In genomic region chr10:53233759-53234158, GRCh38 we compare ENCODE assay signal across 14 cellular contexts.
DNase-seq lines count a peak whose midpoint lies in the region; ATAC-seq and TF ChIP-seq lines count a peak whose summit lies in the region.
"Had no signal": no experiment of that assay in that cellular context is flagged by ENCODE, and none has a peak within 500 bp of the region (broad histone marks: within the 10 kb centered on the region; RNA-seq: fewer than 3 reads in every experiment).

No MANE protein-coding gene starts in this region.

- no peaks in the 10 kb centered on the region for H3K9me3 ChIP-seq in upper lobe of right lung
- H3K9me3 ChIP-seq: A549 had no signal

- TF ChIP-seq CTCF in nephron progenitor cell (IDR thresholded peaks at IDR 0.05) (no peak), upper lobe of right lung (IDR thresholded peaks at IDR 0.05) (no peak), GM20000 (IDR thresholded peaks at IDR 0.05; ENCODE audit: extremely low read depth, missing control alignments) (no peak)

- H3K36me3 Mint-ChIP-seq in nephron progenitor cell (ENCODE audit: low read depth), result peaks cover 7% of the 10 kb centered on the region
- H3K36me3 Mint-ChIP-seq: CD14-positive monocyte; CD8-positive, alpha-beta memory T cell had no signal

- intact Hi-C loops in upper lobe of right lung (cut with DNase I) (no loop called here), head of caudate nucleus (cut with DNase I) (no loop called here)

- H3K4me3 Mint-ChIP-seq in nephron progenitor cell, result no peak overlapping the region
- H3K4me3 Mint-ChIP-seq: CD14-positive monocyte; CD8-positive, alpha-beta memory T cell had no signal

- peaks cover 10% of the 10 kb centered on the region for H3K9me3 Mint-ChIP-seq in nephron progenitor cell
- H3K9me3 Mint-ChIP-seq: CD14-positive monocyte had no signal

- no peaks in the 10 kb centered on the region for H3K27me3 Mint-ChIP-seq in nephron progenitor cell (ENCODE audit: low read depth, poor library complexity)
- H3K27me3 Mint-ChIP-seq: CD8-positive, alpha-beta memory T cell had no signal

- no peaks in the 10 kb centered on the region for H3K36me3 ChIP-seq in upper lobe of right lung

- H3K27ac ChIP-seq in upper lobe of right lung, result no peak overlapping the region
- H3K27ac ChIP-seq: A549 had no signal

- peak overlapping the region; percentile 84 for H3K27ac Mint-ChIP-seq in nephron progenitor cell
- H3K27ac Mint-ChIP-seq: CD14-positive monocyte; CD8-positive, alpha-beta memory T cell had no signal

- no peaks in the 10 kb centered on the region for H3K27me3 ChIP-seq in upper lobe of right lung

- H3K4me1 ChIP-seq in upper lobe of right lung, result no peaks in the 10 kb centered on the region
- H3K4me1 ChIP-seq: A549 had no signal

- H3K4me1 Mint-ChIP-seq in nephron progenitor cell, result peaks cover 23% of the 10 kb centered on the region
- H3K4me1 Mint-ChIP-seq: CD14-positive monocyte; CD8-positive, alpha-beta memory T cell had no signal

- DNase-seq in NCI-H146 (lab: John Stamatoyannopoulos, UW) (peak; percentile 68), NCI-H2227 treated with DMSO at 0.1 percent for 48 hours (lab: John Stamatoyannopoulos, UW) (peak; percentile 43), NCI-H82 treated with DMSO at 0.1 percent for 48 hours (lab: John Stamatoyannopoulos, UW; ENCODE audit: unreplicated experiment) (peak; percentile 19), nephron progenitor cell (no peak), upper lobe of right lung (no peak), head of caudate nucleus (no peak), inferior parietal cortex (ENCODE audit: extremely low spot score) (no peak), GM20000 (ENCODE audit: low spot score) (no peak)
- DNase-seq: CD8-positive, alpha-beta memory T cell; DMS53; GF-D8 had no signal

- H3K4me3 ChIP-seq in upper lobe of right lung, result no peak overlapping the region
- H3K4me3 ChIP-seq: A549 had no signal

- no peak for ATAC-seq in upper lobe of right lung
- ATAC-seq: A549, HCT116 had no signal

Comparison
In these comparisons a context has a peak if more than half of its experiments do, and no peak if none do; other contexts are left out.
1. DNase-seq: peak in NCI-H146 (single experiment), NCI-H2227 treated with DMSO at 0.1 percent for 48 hours (single experiment) and NCI-H82 treated with DMSO at 0.1 percent for 48 hours (single experiment); none in nephron progenitor cell (single experiment), upper lobe of right lung (single experiment), head of caudate nucleus (0 of 42), inferior parietal cortex (single experiment) and GM20000 (single experiment).